ENCODE assay signal across 8 cellular contexts in genomic region chr17:55743103-55743679, GRCh38. TPM values are rescaled to one million over a fixed set of nuclear protein-coding genes. Genes with fewer than 3 reads are reported as not detected.
DNase-seq lines count a peak whose midpoint lies in the region; ATAC-seq lines count a peak whose summit lies in the region.

No MANE protein-coding gene starts in this region.

- H3K27me3 Mint-ChIP-seq in naive thymus-derived CD8-positive, alpha-beta T cell = peaks cover 11 to 33% (median 20%) of the 10 kb centered on the region in 5 donors

- H3K4me3 Mint-ChIP-seq in naive thymus-derived CD8-positive, alpha-beta T cell = no peak overlapping the region

- H3K9me3 ChIP-seq in MG63 = no peaks in the 10 kb centered on the region

- peak; percentile 37 for ATAC-seq in GM21529 (IDR thresholded peaks at IDR 0.05; ENCODE audit: unreplicated experiment)
- ATAC-seq in naive thymus-derived CD8-positive, alpha-beta T cell = no peak

- no peaks in the 10 kb centered on the region for H3K36me3 ChIP-seq in MG63

- no peaks in the 10 kb centered on the region for H3K4me1 Mint-ChIP-seq in naive thymus-derived CD8-positive, alpha-beta T cell

- DNase-seq in DMS53 (lab: John Stamatoyannopoulos, UW) = peak; percentile 88
- DNase-seq in MG63 = peak; percentile 20
- DNase-seq in epithelial cell of prostate (ENCODE audit: low read depth, low spot score) = peak; percentile 66
- no peak for DNase-seq in AG08396 (ENCODE audit: low spot score)
- no peak for DNase-seq in naive thymus-derived CD8-positive, alpha-beta T cell
- no peak for DNase-seq in AG08395 (ENCODE audit: low spot score)
- DNase-seq in cerebellar cortex (ENCODE audit: low spot score) = no peak

- no peaks in the 10 kb centered on the region for H3K9me3 Mint-ChIP-seq in naive thymus-derived CD8-positive, alpha-beta T cell

- POLR2A ChIA-PET in naive thymus-derived CD8-positive, alpha-beta T cell (lab: Charles Lee) = no interaction called here

- peaks cover 17% of the 10 kb centered on the region; the same call in 1 of the 2 replicates for H3K27me3 ChIP-seq in MG63

- no peak overlapping the region for H3K27ac Mint-ChIP-seq in naive thymus-derived CD8-positive, alpha-beta T cell

- peak overlapping the region; percentile 63 for H3K27ac ChIP-seq in epithelial cell of prostate

- H3K36me3 Mint-ChIP-seq in naive thymus-derived CD8-positive, alpha-beta T cell = no peaks in the 10 kb centered on the region

- no peak overlapping the region for H3K4me3 ChIP-seq in MG63

RNA-seq across cellular contexts. Expression of gene PCTP, which starts 7.7 kb away (rescaled TPM):
- total RNA-seq in MG63 (2014; rRNA removed; shearing (Covaris generic); ENCODE audit: low replicate concordance) = 11.3 and 21.4 TPM in 2 replicates
- total RNA-seq in naive thymus-derived CD8-positive, alpha-beta T cell = 1 to 10 TPM; 2.7 to 2.9 TPM
- polyA plus RNA-seq in naive thymus-derived CD8-positive, alpha-beta T cell = 1 to 10 TPM; 1.8 to 3.7 (median 2.3) TPM

RNA-seq across cellular contexts. Expression of gene TMEM100, which starts 20.5 kb away (rescaled TPM):
- total RNA-seq in MG63 (2014; rRNA removed; shearing (Covaris generic); ENCODE audit: low replicate concordance) = not detected in 2 replicates
- total RNA-seq in naive thymus-derived CD8-positive, alpha-beta T cell = not detected
- not detected for polyA plus RNA-seq in naive thymus-derived CD8-positive, alpha-beta T cell

Comparison
In these comparisons a context has a peak if more than half of its experiments do, and no peak if none do; other contexts are left out.
1. DNase-seq: peak in DMS53 (single experiment), MG63 (single experiment) and epithelial cell of prostate (single experiment); none in AG08396 (single experiment), naive thymus-derived CD8-positive, alpha-beta T cell (0 of 10), AG08395 (single experiment) and cerebellar cortex (single experiment).